In genomic region chr3:133532951-133533350, GRCh38 we compare ENCODE assay signal across 1 cellular context.
TF ChIP-seq lines count a peak whose summit lies in the region.

No MANE protein-coding gene starts in this region.

TF ChIP-seq in H1, 55 proteins besides CTCF, POLR2A, EP300 and RAD21:
- no peak for TF ChIP-seq KDM4A (IDR thresholded peaks at IDR 0.05; ENCODE audit: low read depth, low read length, severe bottlenecking)
- TF ChIP-seq TAF1 (IDR thresholded peaks at IDR 0.05; ENCODE audit: low read depth, low read length): no peak
- no peak for TF ChIP-seq CTBP2 (IDR thresholded peaks at IDR 0.05; ENCODE audit: borderline replicate concordance, insufficient read depth, insufficient read length, low read length)
- TF ChIP-seq HDAC6 (IDR thresholded peaks at IDR 0.05; ENCODE audit: low read depth, low read length): no peak
- TF ChIP-seq SIRT6 (IDR thresholded peaks at IDR 0.05; ENCODE audit: low read length): no peak
- TF ChIP-seq CHD2 (IDR thresholded peaks at IDR 0.05; ENCODE audit: low read length): no peak
- no peak for TF ChIP-seq RFX5 (IDR thresholded peaks at IDR 0.05; ENCODE audit: borderline replicate concordance, low read depth, low read length)
- TF ChIP-seq SIX5 (IDR thresholded peaks at IDR 0.05; ENCODE audit: low read depth, low read length): no peak
- no peak for TF ChIP-seq TAF7 (optimal IDR thresholded peaks at IDR 0.05; ENCODE audit: borderline replicate concordance, low read depth, low read length)
- TF ChIP-seq TEAD4 (IDR thresholded peaks at IDR 0.05; ENCODE audit: low read depth, low read length): no peak
- TF ChIP-seq JUND (IDR thresholded peaks at IDR 0.05; ENCODE audit: low read length): no peak
- TF ChIP-seq, protein P1, sequence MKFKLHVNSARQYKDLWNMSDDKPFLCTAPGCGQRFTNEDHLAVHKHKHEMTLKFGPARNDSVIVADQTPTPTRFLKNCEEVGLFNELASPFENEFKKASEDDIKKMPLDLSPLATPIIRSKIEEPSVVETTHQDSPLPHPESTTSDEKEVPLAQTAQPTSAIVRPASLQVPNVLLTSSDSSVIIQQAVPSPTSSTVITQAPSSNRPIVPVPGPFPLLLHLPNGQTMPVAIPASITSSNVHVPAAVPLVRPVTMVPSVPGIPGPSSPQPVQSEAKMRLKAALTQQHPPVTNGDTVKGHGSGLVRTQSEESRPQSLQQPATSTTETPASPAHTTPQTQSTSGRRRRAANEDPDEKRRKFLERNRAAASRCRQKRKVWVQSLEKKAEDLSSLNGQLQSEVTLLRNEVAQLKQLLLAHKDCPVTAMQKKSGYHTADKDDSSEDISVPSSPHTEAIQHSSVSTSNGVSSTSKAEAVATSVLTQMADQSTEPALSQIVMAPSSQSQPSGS (IDR thresholded peaks at IDR 0.05; ENCODE audit: low read length): no peak
- no peak for TF ChIP-seq POU5F1 (IDR thresholded peaks at IDR 0.05; ENCODE audit: low read depth, low read length)
- TF ChIP-seq JUN (IDR thresholded peaks at IDR 0.05; ENCODE audit: low read depth, low read length): no peak
- no peak for TF ChIP-seq BACH1 (IDR thresholded peaks at IDR 0.05; ENCODE audit: low read length)
- no peak for TF ChIP-seq EGR1 (IDR thresholded peaks at IDR 0.05; ENCODE audit: borderline replicate concordance, low read depth, low read length)
- TF ChIP-seq MAFK (IDR thresholded peaks at IDR 0.05; ENCODE audit: low read depth, low read length): no peak
- no peak for TF ChIP-seq BCL11A (IDR thresholded peaks at IDR 0.05; ENCODE audit: low read depth in 2 of 2, low read length in 2 of 2)
- TF ChIP-seq ASH2L (IDR thresholded peaks at IDR 0.05; ENCODE audit: low read length): no peak
- TF ChIP-seq POLR2AphosphoS5 (IDR thresholded peaks at IDR 0.05; ENCODE audit: low read depth, low read length): no peak
